15 cellular contexts compared by ENCODE assay signal in genomic region chr3:10653241-10653640, GRCh38.
DNase-seq lines count a peak whose midpoint lies in the region; ATAC-seq and TF ChIP-seq lines count a peak whose summit lies in the region.
"Had no signal": no experiment of that assay in that cellular context is flagged by ENCODE, and none has a peak within 500 bp of the region (broad histone marks: within the 10 kb centered on the region; RNA-seq: fewer than 3 reads in every experiment).

No MANE protein-coding gene starts in this region.

- 81 to 90% methylated on average over 4 of the region's 4 CpGs for WGBS in endodermal cell (ENCODE audit: insufficient coverage in 1 of 2, insufficient read length in 1 of 2), 2 experiments

- peaks cover 9% of the 10 kb centered on the region for H3K27me3 Mint-ChIP-seq in endodermal cell (ENCODE audit: insufficient read depth)

- no peak overlapping the region for H3K4me3 ChIP-seq in endodermal cell (ENCODE audit: low read length)
- H3K4me3 ChIP-seq: GM23248 had no signal

- no peaks in the 10 kb centered on the region for H3K4me1 ChIP-seq in endodermal cell (ENCODE audit: control insufficient read depth, insufficient read depth, low read length)

- no peak for TF ChIP-seq CTCF in endodermal cell (conservative IDR thresholded peaks at IDR 0.05)

- no peak overlapping the region for H3K27ac Mint-ChIP-seq in endodermal cell
- H3K27ac Mint-ChIP-seq: CD4-positive, alpha-beta memory T cell had no signal

- DNase-seq in activated CD8-positive, alpha-beta memory T cell treated with anti-CD3 and anti-CD28 coated beads, Interleukin-2, amount 50 U/mL, for 48 hours: peak; percentile 22
- DNase-seq in endodermal cell (peak; percentile 17), posterior vena cava (ENCODE audit: low spot score) (peak; percentile 45), amygdala (lab: John Stamatoyannopoulos, UW) (no peak), DMS53 treated with DMSO at 0.1 percent for 48 hours (lab: John Stamatoyannopoulos, UW; ENCODE audit: unreplicated experiment) (no peak)
- DNase-seq: C1 segment of cervical spinal cord; Calu3; CD4-positive, alpha-beta memory T cell; COR-L47; DMS53; DND-41; GM23248; H7; HCEC 1CT had no signal

- ATAC-seq in GM19395 (IDR thresholded peaks at IDR 0.05; ENCODE audit: unreplicated experiment): no peak

- no peak overlapping the region for H3K9ac ChIP-seq in endodermal cell (ENCODE audit: extremely low read depth, low read length, poor library complexity, severe bottlenecking)
- H3K9ac ChIP-seq: GM23248 had no signal

- no peaks in the 10 kb centered on the region for H3K27me3 ChIP-seq in endodermal cell (ENCODE audit: control insufficient read depth, insufficient read depth, low read length, poor library complexity, severe bottlenecking)

- intact Hi-C loops in posterior vena cava (cut with DNase I): no loop called here

- no peaks in the 10 kb centered on the region for H3K9me3 ChIP-seq in endodermal cell (ENCODE audit: control insufficient read depth, low read length)

- H3K4me1 Mint-ChIP-seq in endodermal cell: peaks cover 6% of the 10 kb centered on the region
- H3K4me1 Mint-ChIP-seq: CD4-positive, alpha-beta memory T cell had no signal

- peaks cover 3% of the 10 kb centered on the region for H3K9me3 Mint-ChIP-seq in endodermal cell

- no peak overlapping the region for H3K4me3 Mint-ChIP-seq in endodermal cell
- H3K4me3 Mint-ChIP-seq: CD4-positive, alpha-beta memory T cell had no signal

- H3K36me3 Mint-ChIP-seq in endodermal cell (ENCODE audit: low read depth): no peaks in the 10 kb centered on the region
- H3K36me3 Mint-ChIP-seq: CD4-positive, alpha-beta memory T cell had no signal

- no peaks in the 10 kb centered on the region for H3K36me3 ChIP-seq in endodermal cell (ENCODE audit: control insufficient read depth, insufficient read depth, low read length)

- no peak overlapping the region for H3K27ac ChIP-seq in endodermal cell (ENCODE audit: low read depth, low read length)
- H3K27ac ChIP-seq: GM23248 had no signal

Comparison
In these comparisons a context has a peak if more than half of its experiments do, and no peak if none do; other contexts are left out.
1. DNase-seq: peak in activated CD8-positive, alpha-beta memory T cell treated with anti-CD3 and anti-CD28 coated beads, Interleukin-2, amount 50 U/mL, for 48 hours (single experiment), endodermal cell (single experiment) and posterior vena cava (single experiment); none in amygdala (0 of 56) and DMS53 treated with DMSO at 0.1 percent for 48 hours (single experiment).